Comparison of ENCODE assay signal across 8 cellular contexts in the genomic region with DNA sequence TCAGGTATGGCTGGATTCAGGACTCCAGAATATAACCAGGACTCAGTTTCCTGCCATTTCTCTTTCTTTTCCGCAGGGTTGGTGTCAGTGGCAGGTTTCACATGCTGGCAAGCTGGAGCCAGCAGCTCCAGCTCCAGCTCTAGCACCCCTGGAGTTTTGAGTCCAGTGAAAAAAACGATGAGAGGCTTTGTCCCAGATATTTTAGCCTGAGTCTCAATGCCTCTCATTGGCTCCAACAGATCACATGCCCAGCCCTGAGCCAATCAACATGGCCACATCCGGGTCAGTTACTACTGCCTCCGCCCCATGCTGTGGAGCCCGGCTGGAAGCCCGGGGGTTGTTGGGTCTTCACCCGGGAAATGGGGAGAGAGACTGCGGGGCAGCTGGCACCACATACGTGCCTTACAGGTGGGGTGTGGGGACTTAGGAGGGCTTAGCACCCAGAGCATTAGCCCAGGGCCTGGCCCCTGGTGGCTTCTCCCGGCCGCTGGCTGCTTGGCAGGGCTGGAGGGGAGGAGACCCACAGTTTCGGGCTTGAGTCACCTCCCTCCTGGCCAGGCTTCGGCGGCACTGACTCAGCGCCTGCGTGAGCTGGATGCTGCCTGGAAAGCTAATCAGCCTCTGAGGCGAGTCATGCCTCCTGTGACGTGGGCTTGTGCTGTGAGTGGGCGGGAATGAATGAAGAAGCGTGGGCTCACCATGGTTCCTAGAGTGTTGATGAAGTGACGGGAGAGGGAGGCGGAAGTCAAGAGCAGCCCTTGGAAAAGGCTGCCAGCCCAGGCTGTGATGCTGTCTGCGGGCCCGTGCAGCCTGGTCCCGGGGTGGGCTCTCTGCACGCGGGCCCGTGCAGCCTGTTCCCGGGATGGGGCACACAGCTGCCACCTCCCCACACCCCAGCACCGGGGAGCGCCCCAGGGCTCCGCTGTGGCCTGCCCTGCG. TPM values are rescaled to one million over a fixed set of nuclear protein-coding genes. Genes with fewer than 3 reads are reported as not detected.
DNase-seq lines count a peak whose midpoint lies in the region; ATAC-seq and FAIRE-seq lines count a peak whose summit lies in the region.

No MANE protein-coding gene starts in this region.

- H3K27me3 Mint-ChIP-seq in activated CD8-positive, alpha-beta memory T cell treated with anti-CD3 and anti-CD28 coated beads, Interleukin-2, amount 10 ng/mL, durations not matched to agents 7 days and 5 days: no peaks in the 10 kb centered on the region
- no peaks in the 10 kb centered on the region for H3K27me3 Mint-ChIP-seq in memory B cell

- DNase-seq in G401 (ENCODE audit: low spot score) (peak; percentile 96), HTR-8/SVneo (ENCODE audit: insufficient read length, low spot score) (peak; percentile 93), NT2/D1 (ENCODE audit: low read depth, low spot score) (no peak), memory B cell (ENCODE audit: low spot score in 2 of 2) (peak; percentile 51 to 54)
- DNase-seq in activated CD8-positive, alpha-beta memory T cell treated with anti-CD3 and anti-CD28 coated beads, Interleukin-2, amount 10 ng/mL, durations not matched to agents 7 days and 5 days: peak; percentile 91
- peak; percentile 24 for DNase-seq in effector CD8-positive, alpha-beta T cell (lab: John Stamatoyannopoulos, UW)
- peak; percentile 69 to 93 (median 78) for DNase-seq in stimulated activated CD4-positive, alpha-beta T cell treated with anti-CD3 and anti-CD28 coated beads, TNF-alpha, amount 100 ng/mL, for 24 hours (ENCODE audit: low read depth in 3 of 3)

- peak overlapping the region; percentile 66 for H3K4me3 ChIP-seq in NT2/D1 (ENCODE audit: insufficient read length, low read depth)

- H3K36me3 Mint-ChIP-seq in activated CD8-positive, alpha-beta memory T cell treated with anti-CD3 and anti-CD28 coated beads, Interleukin-2, amount 10 ng/mL, durations not matched to agents 7 days and 5 days: no peaks in the 10 kb centered on the region
- no peaks in the 10 kb centered on the region for H3K36me3 Mint-ChIP-seq in memory B cell

- peak overlapping the region; percentile 91 for H3K9ac ChIP-seq in NT2/D1 (ENCODE audit: insufficient read length, low read depth)

- H3K4me1 Mint-ChIP-seq in activated CD8-positive, alpha-beta memory T cell treated with anti-CD3 and anti-CD28 coated beads, Interleukin-2, amount 10 ng/mL, durations not matched to agents 7 days and 5 days: peaks cover 26% of the 10 kb centered on the region
- peaks cover 15% of the 10 kb centered on the region for H3K4me1 Mint-ChIP-seq in memory B cell

- peak; percentile 94 for FAIRE-seq in HTR-8/SVneo (lab: Jason Lieb, UNC)

- H3K9me3 ChIP-seq in NT2/D1 (ENCODE audit: insufficient read depth, low read length): no peaks in the 10 kb centered on the region

- in situ Hi-C loops in G401 (cut with HindIII; ENCODE audit: low sequenced_read_pairs): no loop called here

- CTCF ChIA-PET in activated CD8-positive, alpha-beta memory T cell treated with anti-CD3 and anti-CD28 coated beads, Interleukin-2, amount 10 ng/mL, durations not matched to agents 7 days and 5 days (lab: Charles Lee): interaction anchor here (0.8 to 7.5 kb wide), 9 partner anchors 16 to 271 kb away, joined by 3 to 88 read pairs (median 4); no protein-coding TSS in a partner anchor

- peak overlapping the region; percentile 68 for H3K27ac Mint-ChIP-seq in activated CD8-positive, alpha-beta memory T cell treated with anti-CD3 and anti-CD28 coated beads, Interleukin-2, amount 10 ng/mL, durations not matched to agents 7 days and 5 days
- peak overlapping the region; percentile 86 for H3K27ac Mint-ChIP-seq in memory B cell

- H3K36me3 ChIP-seq in NT2/D1 (ENCODE audit: insufficient read depth, insufficient read length, low read length): no peaks in the 10 kb centered on the region

- H3K27me3 ChIP-seq in NT2/D1 (ENCODE audit: insufficient read depth, insufficient read length): no peaks in the 10 kb centered on the region

- H3K4me1 ChIP-seq in NT2/D1 (ENCODE audit: insufficient read depth, insufficient read length): peaks cover 11% of the 10 kb centered on the region

- peak; percentile 96 for ATAC-seq in activated CD8-positive, alpha-beta memory T cell treated with anti-CD3 and anti-CD28 coated beads, Interleukin-2, amount 10 ng/mL, durations not matched to agents 7 days and 5 days
- ATAC-seq in memory B cell (ENCODE audit: low read depth) (peak; percentile 91), GM21576 (IDR thresholded peaks at IDR 0.05; ENCODE audit: unreplicated experiment) (no peak)

- peak overlapping the region; percentile 59 for H3K4me3 Mint-ChIP-seq in activated CD8-positive, alpha-beta memory T cell treated with anti-CD3 and anti-CD28 coated beads, Interleukin-2, amount 10 ng/mL, durations not matched to agents 7 days and 5 days
- H3K4me3 Mint-ChIP-seq in memory B cell: peak overlapping the region; percentile 93

- no peaks in the 10 kb centered on the region for H3K9me3 Mint-ChIP-seq in activated CD8-positive, alpha-beta memory T cell treated with anti-CD3 and anti-CD28 coated beads, Interleukin-2, amount 10 ng/mL, durations not matched to agents 7 days and 5 days (ENCODE audit: low read depth)
- no peaks in the 10 kb centered on the region for H3K9me3 Mint-ChIP-seq in memory B cell

RNA-seq across cellular contexts. Expression of a gene that starts 15.3 kb away (rescaled TPM):
- 11.0 and 14.6 TPM in 2 replicates for total RNA-seq in G401 (2014; rRNA removed; shearing (Covaris generic))
- total RNA-seq in activated CD8-positive, alpha-beta memory T cell treated with anti-CD3 and anti-CD28 coated beads, Interleukin-2, amount 10 ng/mL, durations not matched to agents 7 days and 5 days: 10 to 100 TPM; 59.4 to 74.0 TPM

RNA-seq across cellular contexts. Expression of a gene that starts 27.5 kb away (rescaled TPM):
- total RNA-seq in G401 (2014; rRNA removed; shearing (Covaris generic)): 0.34 TPM in 1 of 2 replicates, not detected in the other
- not detected for total RNA-seq in activated CD8-positive, alpha-beta memory T cell treated with anti-CD3 and anti-CD28 coated beads, Interleukin-2, amount 10 ng/mL, durations not matched to agents 7 days and 5 days
